8 cellular contexts compared by ENCODE assay signal in the genomic region with DNA sequence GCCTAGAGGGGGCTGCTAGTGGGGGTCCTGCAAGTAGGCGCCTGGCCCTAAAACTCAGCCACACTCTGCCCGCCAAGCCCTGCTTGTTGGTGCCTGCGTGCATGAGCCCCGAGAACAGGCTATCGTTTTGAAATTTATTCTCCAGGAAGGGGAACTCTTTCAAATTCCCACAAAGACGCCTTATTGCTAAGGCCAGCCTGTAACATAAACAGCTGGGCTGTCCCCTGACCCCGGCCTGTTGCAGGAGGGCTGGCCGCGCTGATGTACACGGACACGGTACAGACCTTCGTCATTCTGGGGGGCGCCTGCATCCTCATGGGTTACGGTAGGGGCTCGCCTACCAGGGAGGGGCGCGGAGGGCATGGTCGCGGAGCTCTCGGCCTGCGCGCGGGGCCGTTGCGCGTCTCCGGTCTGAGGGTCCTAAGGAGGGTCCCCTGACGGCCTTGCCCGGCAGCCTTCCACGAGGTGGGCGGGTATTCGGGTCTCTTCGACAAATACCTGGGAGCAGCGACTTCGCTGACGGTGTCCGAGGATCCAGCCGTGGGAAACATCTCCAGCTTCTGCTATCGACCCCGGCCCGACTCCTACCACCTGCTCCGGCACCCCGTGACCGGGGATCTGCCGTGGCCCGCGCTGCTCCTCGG. TPM values are rescaled to one million over a fixed set of nuclear protein-coding genes. Genes with fewer than 3 reads are reported as not detected.
A peak's percentile ranks its signal among the peaks of the same experiment; 100 is the strongest.
DNase-seq lines count a peak whose midpoint lies in the region; ATAC-seq and TF ChIP-seq lines count a peak whose summit lies in the region.

No MANE protein-coding gene starts in this region.

- H3K27me3 ChIP-seq in RWPE2 (ENCODE audit: insufficient read depth, poor library complexity, severe bottlenecking): no peaks in the 10 kb centered on the region

- H3K36me3 ChIP-seq in RWPE2 (ENCODE audit: low read depth): no peaks in the 10 kb centered on the region

- H3K4me3 ChIP-seq in RWPE2 (ENCODE audit: severe bottlenecking) (peak overlapping the region; percentile 37), retinal pigment epithelial cell (ENCODE audit: low read length) (peak overlapping the region; percentile 54)

- in situ Hi-C loops in GM13977 (cut with MboI; ENCODE audit: low pct_unique_long_range_greater_than_20kb, low sequenced_read_pairs, unreplicated experiment): no loop called here

- intact Hi-C loops in Right ventricle myocardium superior (cut with DNase I): no loop called here

- TF ChIP-seq CTCF in GM13977 (IDR thresholded peaks at IDR 0.05; ENCODE audit: extremely low read depth, insufficient read depth, missing control alignments): no peak
- no peak for TF ChIP-seq CTCF in RWPE2 (IDR thresholded peaks at IDR 0.05; ENCODE audit: poor library complexity, severe bottlenecking)
- TF ChIP-seq CTCF in retinal pigment epithelial cell (conservative IDR thresholded peaks at IDR 0.05; ENCODE audit: low read depth, low read length): no peak

- H3K4me1 ChIP-seq in RWPE2 (ENCODE audit: insufficient read depth, poor library complexity, severe bottlenecking): no peaks in the 10 kb centered on the region

- DNase-seq in GM13977 (ENCODE audit: low spot score) (peak; percentile 42), RWPE2 (ENCODE audit: low spot score) (no peak), Right ventricle myocardium superior (no peak), retinal pigment epithelial cell (ENCODE audit: low read depth) (no peak), NCI-H2081 (lab: John Stamatoyannopoulos, UW) (no peak), cerebellar nuclear complex (lab: John Stamatoyannopoulos, UW) (no peak)

- no peaks in the 10 kb centered on the region for H3K9me3 ChIP-seq in RWPE2 (ENCODE audit: severe bottlenecking)

- H3K27ac ChIP-seq in RWPE2 (ENCODE audit: poor library complexity, severe bottlenecking): no peak overlapping the region

- ATAC-seq in RWPE2 (ENCODE audit: low read depth) (no peak), Right ventricle myocardium superior (ENCODE audit: poor library complexity) (peak; percentile 2), HG03045 (IDR thresholded peaks at IDR 0.05; ENCODE audit: unreplicated experiment) (no peak), HG03460 (IDR thresholded peaks at IDR 0.05; ENCODE audit: unreplicated experiment) (no peak)

RNA-seq across cellular contexts. Expression of gene SLC5A2, which starts 4.3 kb away (rescaled TPM):
- not detected for total RNA-seq in Right ventricle myocardium superior

RNA-seq across cellular contexts. Expression of gene TGFB1I1, which starts 15.2 kb away (rescaled TPM):
- 13.2 TPM for total RNA-seq in Right ventricle myocardium superior

RNA-seq across cellular contexts. Expression of gene RUSF1, which starts 21.0 kb away (rescaled TPM):
- total RNA-seq in Right ventricle myocardium superior: 20.1 TPM

RNA-seq across cellular contexts. Expression of gene ARMC5, which starts 27.9 kb away (rescaled TPM):
- 5.8 TPM for total RNA-seq in Right ventricle myocardium superior

RNA-seq across cellular contexts. Expression of gene AHSP, which starts 40.5 kb away (rescaled TPM):
- not detected for total RNA-seq in Right ventricle myocardium superior
